Comparison of ENCODE assay signal across 27 cellular contexts in the genomic region with DNA sequence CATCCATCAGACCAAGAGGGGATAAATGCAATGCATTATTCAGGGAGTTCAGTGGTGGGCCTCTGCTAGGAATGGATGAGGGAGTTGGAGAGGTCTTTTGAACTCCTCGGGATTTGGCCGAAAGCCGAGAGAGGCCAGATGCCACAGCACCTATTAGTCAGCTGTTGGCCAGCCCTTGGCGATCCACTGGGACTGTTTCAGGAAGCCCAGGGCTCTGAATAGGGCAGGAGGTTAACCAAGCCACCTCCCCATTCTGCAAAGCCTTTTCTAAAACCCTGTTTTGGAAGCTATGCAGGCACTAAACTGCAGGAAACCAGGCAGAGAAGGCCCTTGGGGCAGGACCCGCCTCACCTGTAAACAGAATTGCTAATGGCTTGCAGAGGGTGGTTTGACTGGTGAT. TPM values are rescaled to one million over a fixed set of nuclear protein-coding genes. Genes with fewer than 3 reads are reported as not detected.
A peak's percentile ranks its signal among the peaks of the same experiment; 100 is the strongest.
DNase-seq lines count a peak whose midpoint lies in the region; ATAC-seq and TF ChIP-seq lines count a peak whose summit lies in the region.
"Had no signal": no experiment of that assay in that cellular context is flagged by ENCODE, and none has a peak within 500 bp of the region (broad histone marks: within the 10 kb centered on the region; RNA-seq: fewer than 3 reads in every experiment).

No MANE protein-coding gene starts in this region.

- H3K4me1 ChIP-seq in endodermal cell (ENCODE audit: control insufficient read depth, insufficient read depth, low read length) (peaks cover 6% of the 10 kb centered on the region), hepatocyte (ENCODE audit: insufficient read depth) (no peaks in the 10 kb centered on the region)
- H3K4me1 ChIP-seq: breast epithelium, Peyer's patch, psoas muscle, vagina had no signal

- TF ChIP-seq CTCF in endodermal cell (conservative IDR thresholded peaks at IDR 0.05) (no peak), hepatocyte (IDR thresholded peaks at IDR 0.05; ENCODE audit: poor library complexity) (no peak)

- no peak overlapping the region for H3K27ac Mint-ChIP-seq in endodermal cell
- H3K27ac Mint-ChIP-seq: activated B cell treated with CpG ODN at 0.5 μM for 24 hours; activated CD8-positive, alpha-beta memory T cell treated with anti-CD3 and anti-CD28 coated beads, Interleukin-2, amount 10 ng/mL, durations not matched to agents 7 days and 5 days; activated naive CD4-positive, alpha-beta T cell treated with anti-CD3 and anti-CD28 coated beads for 36 hours; CD4-positive, CD25-positive, alpha-beta regulatory T cell; stimulated activated naive CD8-positive, alpha-beta T cell treated with anti-CD3 and anti-CD28 coated beads, Interleukin-15, Interleukin-2, amounts not matched to agents 100 ng/mL and 50 ng/mL, for 24 hours had no signal

- no peaks in the 10 kb centered on the region for H3K9me2 ChIP-seq in hepatocyte (replicated peaks; ENCODE audit: insufficient read depth)

- H3K27me3 ChIP-seq in endodermal cell (ENCODE audit: control insufficient read depth, insufficient read depth, low read length, poor library complexity, severe bottlenecking): peaks cover 9% of the 10 kb centered on the region
- peaks cover 10% of the 10 kb centered on the region for H3K27me3 ChIP-seq in hepatocyte
- H3K27me3 ChIP-seq: breast epithelium, Peyer's patch, vagina had no signal

- DNase-seq in NCI-H1417 (lab: John Stamatoyannopoulos, UW) (peak in 2 of 3 experiments; percentile 12 to 21), NCI-H1417 treated with DMSO at 0.1 percent for 48 hours (lab: John Stamatoyannopoulos, UW) (no peak), NCI-H524 (lab: John Stamatoyannopoulos, UW) (peak; percentile 76 to 85), endodermal cell (peak; percentile 73), renal cortical epithelial cell (ENCODE audit: low read depth) (peak; percentile 5), NCI-H187 treated with DMSO at 0.1 percent for 48 hours (lab: John Stamatoyannopoulos, UW) (no peak), hepatocyte (ENCODE audit: low spot score) (no peak)
- DNase-seq: activated B cell treated with CpG ODN at 0.5 μM for 24 hours; activated CD8-positive, alpha-beta memory T cell treated with anti-CD3 and anti-CD28 coated beads, Interleukin-2, amount 10 ng/mL, durations not matched to agents 7 days and 5 days; activated naive CD4-positive, alpha-beta T cell treated with anti-CD3 and anti-CD28 coated beads for 36 hours; amniotic stem cell; CD4-positive, CD25-positive, alpha-beta regulatory T cell; GOT3; Karpas-422; left cardiac atrium; NCI-H2029; Peyer's patch; psoas muscle; SHP77 treated with DMSO at 0.1 percent for 48 hours had no signal

- H3K36me3 Mint-ChIP-seq in endodermal cell (ENCODE audit: low read depth): no peaks in the 10 kb centered on the region
- H3K36me3 Mint-ChIP-seq: activated CD8-positive, alpha-beta memory T cell treated with anti-CD3 and anti-CD28 coated beads, Interleukin-2, amount 10 ng/mL, durations not matched to agents 7 days and 5 days; CD4-positive, CD25-positive, alpha-beta regulatory T cell had no signal

- no peaks in the 10 kb centered on the region for H3K79me2 ChIP-seq in hepatocyte

- H3K4me1 Mint-ChIP-seq in endodermal cell: peaks cover 19% of the 10 kb centered on the region
- H3K4me1 Mint-ChIP-seq: activated B cell treated with CpG ODN at 0.5 μM for 24 hours; activated CD8-positive, alpha-beta memory T cell treated with anti-CD3 and anti-CD28 coated beads, Interleukin-2, amount 10 ng/mL, durations not matched to agents 7 days and 5 days; CD4-positive, CD25-positive, alpha-beta regulatory T cell had no signal

- no peak overlapping the region for H3K27ac ChIP-seq in endodermal cell (ENCODE audit: low read depth, low read length)
- H3K27ac ChIP-seq in hepatocyte: no peak overlapping the region
- H3K27ac ChIP-seq: 22Rv1, breast epithelium, HL-60, Peyer's patch, psoas muscle, vagina had no signal

- H3K9me3 ChIP-seq in endodermal cell (ENCODE audit: control insufficient read depth, low read length) (no peaks in the 10 kb centered on the region), hepatocyte (ENCODE audit: low read depth) (no peaks in the 10 kb centered on the region)
- H3K9me3 ChIP-seq: breast epithelium, Peyer's patch, psoas muscle, vagina had no signal

- no peak overlapping the region for H2AFZ ChIP-seq in hepatocyte

- no peak overlapping the region for H3K9ac ChIP-seq in endodermal cell (ENCODE audit: extremely low read depth, low read length, poor library complexity, severe bottlenecking)

- H3K9me3 Mint-ChIP-seq in endodermal cell: no peaks in the 10 kb centered on the region
- H3K9me3 Mint-ChIP-seq: activated naive CD4-positive, alpha-beta T cell treated with anti-CD3 and anti-CD28 coated beads for 36 hours had no signal

- ATAC-seq in GM21447 (IDR thresholded peaks at IDR 0.05; ENCODE audit: unreplicated experiment): no peak
- ATAC-seq: activated CD8-positive, alpha-beta memory T cell treated with anti-CD3 and anti-CD28 coated beads, Interleukin-2, amount 10 ng/mL, durations not matched to agents 7 days and 5 days; GM12878; HepG2; left cardiac atrium; psoas muscle had no signal

- H4K20me1 ChIP-seq in hepatocyte (ENCODE audit: insufficient read depth, poor library complexity, severe bottlenecking): no peaks in the 10 kb centered on the region

- no peak overlapping the region for H3K4me3 Mint-ChIP-seq in endodermal cell
- H3K4me3 Mint-ChIP-seq: activated B cell treated with CpG ODN at 0.5 μM for 24 hours; activated CD8-positive, alpha-beta memory T cell treated with anti-CD3 and anti-CD28 coated beads, Interleukin-2, amount 10 ng/mL, durations not matched to agents 7 days and 5 days; activated naive CD4-positive, alpha-beta T cell treated with anti-CD3 and anti-CD28 coated beads for 36 hours; CD4-positive, CD25-positive, alpha-beta regulatory T cell; stimulated activated naive CD8-positive, alpha-beta T cell treated with anti-CD3 and anti-CD28 coated beads, Interleukin-15, Interleukin-2, amounts not matched to agents 100 ng/mL and 50 ng/mL, for 24 hours had no signal

- no peak overlapping the region for H3K4me2 ChIP-seq in hepatocyte

- WGBS in endodermal cell (ENCODE audit: insufficient coverage in 1 of 2, insufficient read length in 1 of 2), 2 experiments: 80 to 86% methylated on average over 3 to 5 of the region's 5 CpGs
- WGBS in hepatocyte (ENCODE audit: low lambda C conversion rate, missing lambda C conversion rate): 57% methylated on average over 5 of the region's 5 CpGs

- H3K27me3 Mint-ChIP-seq in endodermal cell (ENCODE audit: insufficient read depth): peaks cover 3% of the 10 kb centered on the region
- H3K27me3 Mint-ChIP-seq: activated B cell treated with CpG ODN at 0.5 μM for 24 hours; activated CD8-positive, alpha-beta memory T cell treated with anti-CD3 and anti-CD28 coated beads, Interleukin-2, amount 10 ng/mL, durations not matched to agents 7 days and 5 days; CD4-positive, CD25-positive, alpha-beta regulatory T cell; stimulated activated naive CD8-positive, alpha-beta T cell treated with anti-CD3 and anti-CD28 coated beads, Interleukin-15, Interleukin-2, amounts not matched to agents 100 ng/mL and 50 ng/mL, for 24 hours had no signal

- H3K36me3 ChIP-seq in endodermal cell (ENCODE audit: control insufficient read depth, insufficient read depth, low read length) (no peaks in the 10 kb centered on the region), hepatocyte (replicated peaks; ENCODE audit: insufficient read depth, low read depth) (no peaks in the 10 kb centered on the region)
- H3K36me3 ChIP-seq: breast epithelium, Peyer's patch, vagina had no signal

- H3K4me3 ChIP-seq in endodermal cell (ENCODE audit: low read length) (no peak overlapping the region), hepatocyte (no peak overlapping the region)
- H3K4me3 ChIP-seq: breast epithelium, GM12878, Peyer's patch, psoas muscle, vagina had no signal

RNA-seq across cellular contexts. Expression of gene ASTN2, which starts 37.8 kb away (rescaled TPM):
- total RNA-seq in endodermal cell (10 to 100 TPM in 1 of 2 donors, 1 to 10 TPM in 1; 8.9 to 10.4 TPM), renal cortical epithelial cell (10.8 and 42.2 TPM in 2 replicates), hepatocyte (8.4 and 11.2 TPM in 2 replicates)
- polyA plus RNA-seq in endodermal cell (2013, experiment 1 of 2): 9.6 TPM
- 8.4 TPM for polyA plus RNA-seq in endodermal cell (2013, experiment 2 of 2)
- polyA plus RNA-seq in hepatocyte: 6.4 and 7.5 TPM in 2 replicates

Comparison
In these comparisons a context has a peak if more than half of its experiments do, and no peak if none do; other contexts are left out.
1. DNase-seq: peak in NCI-H1417 (2 of 3), NCI-H524 (2 of 2), endodermal cell (single experiment) and renal cortical epithelial cell (single experiment); none in NCI-H1417 treated with DMSO at 0.1 percent for 48 hours (single experiment), NCI-H187 treated with DMSO at 0.1 percent for 48 hours (single experiment) and hepatocyte (single experiment).